7 cellular contexts compared by ENCODE assay signal in the genomic region with DNA sequence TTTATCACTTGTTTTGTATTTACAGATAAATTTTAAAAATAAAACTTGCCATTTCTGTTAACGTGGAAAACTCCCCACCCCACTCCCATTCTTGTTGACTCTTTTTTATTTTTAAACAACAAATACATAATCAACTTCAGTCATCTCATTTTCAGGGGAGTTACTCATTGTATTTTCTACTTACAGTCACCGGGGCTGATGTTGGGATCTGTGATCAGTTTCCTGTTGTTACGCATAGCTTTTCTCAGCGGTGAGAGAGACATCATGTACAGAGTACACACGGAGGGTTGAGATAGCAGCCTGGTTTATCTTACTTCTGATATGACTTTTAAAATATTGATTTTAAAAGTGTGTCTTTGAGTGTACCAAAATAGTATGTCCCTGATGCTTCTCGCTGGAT.
DNase-seq lines count a peak whose midpoint lies in the region; ATAC-seq, FAIRE-seq and TF ChIP-seq lines count a peak whose summit lies in the region.
"Not testable (repeated sequence)": the region's sequence is repeated elsewhere in the genome, so short reads cannot be mapped to it uniquely, and the experiment has no call there.

No MANE protein-coding gene starts in this region.

- in situ Hi-C loops in K562 (cut with MboI) = loop anchor here (25.0 kb wide), 1 partner anchor 512 kb away; a partner anchor contains a TSS

- 2% methylated on average over 4 of the region's 6 CpGs for WGBS in K562 (ENCODE audit: insufficient coverage, low coverage, missing lambda C conversion rate)

- peak; percentile 64 for ATAC-seq in CD8-positive, alpha-beta T cell
- ATAC-seq in activated B cell treated with CpG ODN at 0.5 μM for 24 hours (ENCODE audit: low read depth) = not testable (repeated sequence)
- ATAC-seq in K562 = peak; percentile 32

- CTCF ChIA-PET in CD8-positive, alpha-beta T cell (lab: Charles Lee); activated B cell treated with CpG ODN at 0.5 μM for 24 hours (lab: Charles Lee); K562 (lab: Yijun Ruan, JAX; ENCODE audit: low intra/inter-chr PET ratio): not testable (repeated sequence)

- H3K79me2 ChIP-seq in OCI-LY1 (ENCODE audit: insufficient read depth, low read length) = not testable (repeated sequence)
- peaks cover 49% of the 10 kb centered on the region for H3K79me2 ChIP-seq in K562 (ENCODE audit: control insufficient read depth, insufficient read depth, low read length)

- H3K9me3 Mint-ChIP-seq in CD8-positive, alpha-beta T cell; activated B cell treated with CpG ODN at 0.5 μM for 24 hours; activated T-helper 1 cell treated with anti-CD3 and anti-CD28 coated beads, Interleukin-12 subunit alpha, Interleukin-12 subunit beta, Interleukin-2, Interleukin-4 antibody, amounts not matched to agents 30 ng/mL and 10 ng/mL and 1 ng/mL, durations not matched to agents 14 hours and 24 hours and 36 hours; osteocyte (ENCODE audit: unreplicated experiment): not testable (repeated sequence)

- peak overlapping the region; percentile 65 for H3K4me3 Mint-ChIP-seq in CD8-positive, alpha-beta T cell
- H3K4me3 Mint-ChIP-seq in activated B cell treated with CpG ODN at 0.5 μM for 24 hours; osteocyte (ENCODE audit: unreplicated experiment): not testable (repeated sequence)
- H3K4me3 Mint-ChIP-seq in activated T-helper 1 cell treated with anti-CD3 and anti-CD28 coated beads, Interleukin-12 subunit alpha, Interleukin-12 subunit beta, Interleukin-2, Interleukin-4 antibody, amounts not matched to agents 30 ng/mL and 10 ng/mL and 1 ng/mL, durations not matched to agents 14 hours and 24 hours and 36 hours = peak overlapping the region; percentile 71

- H3K27me3 ChIP-seq in CD8-positive, alpha-beta T cell (ENCODE audit: insufficient read depth, low read length); OCI-LY1 (ENCODE audit: insufficient read depth, low read length); K562 (ENCODE audit: control insufficient read depth in 2 of 2, insufficient read depth in 2 of 2, low read length in 2 of 2); right atrium auricular region: not testable (repeated sequence)

- not testable (repeated sequence) for H3K9me3 ChIP-seq in CD8-positive, alpha-beta T cell (ENCODE audit: low read length); OCI-LY1 (ENCODE audit: low read length); K562 (replicated peaks; ENCODE audit: control insufficient read depth, insufficient read depth, low read depth, low read length); right atrium auricular region

- not testable (repeated sequence) for H3K9me1 ChIP-seq in K562 (ENCODE audit: control insufficient read depth, insufficient read depth, low read length)

- H3K27ac Mint-ChIP-seq in CD8-positive, alpha-beta T cell = peak overlapping the region; percentile 94
- peak overlapping the region; percentile 80 for H3K27ac Mint-ChIP-seq in activated B cell treated with CpG ODN at 0.5 μM for 24 hours
- H3K27ac Mint-ChIP-seq in activated T-helper 1 cell treated with anti-CD3 and anti-CD28 coated beads, Interleukin-12 subunit alpha, Interleukin-12 subunit beta, Interleukin-2, Interleukin-4 antibody, amounts not matched to agents 30 ng/mL and 10 ng/mL and 1 ng/mL, durations not matched to agents 14 hours and 24 hours and 36 hours = peak overlapping the region; percentile 96
- H3K27ac Mint-ChIP-seq in osteocyte (ENCODE audit: unreplicated experiment) = peak overlapping the region; percentile 91

- not testable (repeated sequence) for H2AFZ ChIP-seq in OCI-LY1 (ENCODE audit: low read length); K562 (ENCODE audit: low read depth, low read length)

- peak; percentile 65 for FAIRE-seq in K562 (lab: Jason Lieb, UNC)

- H3K27ac ChIP-seq in CD8-positive, alpha-beta T cell (ENCODE audit: low read depth, low read length) = peak overlapping the region; percentile 40
- peak overlapping the region; percentile 95 for H3K27ac ChIP-seq in OCI-LY1 (ENCODE audit: low read depth, low read length, poor library complexity, severe bottlenecking)
- H3K27ac ChIP-seq in K562 (ENCODE audit: extremely low read depth, low read depth, low read length) = peak overlapping the region; percentile 49; the same call in 1 of the 3 replicates
- H3K27ac ChIP-seq in right atrium auricular region = peak overlapping the region; percentile 11 to 12

- TF ChIP-seq CTCF in CD8-positive, alpha-beta T cell (IDR thresholded peaks at IDR 0.05); OCI-LY1 (IDR thresholded peaks at IDR 0.05; ENCODE audit: low read length); activated B cell treated with CpG ODN at 0.5 μM for 24 hours (IDR thresholded peaks at IDR 0.05); K562 (IDR thresholded peaks at IDR 0.05 in 2 of 3, conservative IDR thresholded peaks at IDR 0.05 in 1 of 3; ENCODE audit: insufficient read depth in 2 of 3, low read depth in 1 of 3, low read length in 3 of 3); right atrium auricular region (IDR thresholded peaks at IDR 0.05); osteocyte (IDR thresholded peaks at IDR 0.05): not testable (repeated sequence)

- TF ChIP-seq EP300 in K562 (IDR thresholded peaks at IDR 0.05; ENCODE audit: low read length) = not testable (repeated sequence)

- H3K9ac ChIP-seq in OCI-LY1 (ENCODE audit: low read length) = peak overlapping the region; percentile 70
- not testable (repeated sequence) for H3K9ac ChIP-seq in K562 (ENCODE audit: insufficient read depth in 1 of 2, low read depth in 2 of 2, low read length in 2 of 2)

- not testable (repeated sequence) for H3K4me1 Mint-ChIP-seq in CD8-positive, alpha-beta T cell (ENCODE audit: low read depth)
- H3K4me1 Mint-ChIP-seq in activated B cell treated with CpG ODN at 0.5 μM for 24 hours (peaks cover 10% of the 10 kb centered on the region), osteocyte (ENCODE audit: unreplicated experiment) (peaks cover 14% of the 10 kb centered on the region)
- peaks cover 20% of the 10 kb centered on the region for H3K4me1 Mint-ChIP-seq in activated T-helper 1 cell treated with anti-CD3 and anti-CD28 coated beads, Interleukin-12 subunit alpha, Interleukin-12 subunit beta, Interleukin-2, Interleukin-4 antibody, amounts not matched to agents 30 ng/mL and 10 ng/mL and 1 ng/mL, durations not matched to agents 14 hours and 24 hours and 36 hours (ENCODE audit: low read depth)

- H4K20me1 ChIP-seq in OCI-LY1 (ENCODE audit: insufficient read depth, low read length); K562 (replicated peaks; ENCODE audit: control insufficient read depth, insufficient read depth, low read length): not testable (repeated sequence)

- not testable (repeated sequence) for H3K27me3 Mint-ChIP-seq in CD8-positive, alpha-beta T cell (ENCODE audit: low read depth); activated B cell treated with CpG ODN at 0.5 μM for 24 hours; activated T-helper 1 cell treated with anti-CD3 and anti-CD28 coated beads, Interleukin-12 subunit alpha, Interleukin-12 subunit beta, Interleukin-2, Interleukin-4 antibody, amounts not matched to agents 30 ng/mL and 10 ng/mL and 1 ng/mL, durations not matched to agents 14 hours and 24 hours and 36 hours (ENCODE audit: insufficient read depth); osteocyte (ENCODE audit: unreplicated experiment)

- not testable (repeated sequence) for H3F3A ChIP-seq in OCI-LY1 (ENCODE audit: insufficient read depth, low read length)

- POLR2A ChIA-PET in CD8-positive, alpha-beta T cell (lab: Charles Lee); activated B cell treated with CpG ODN at 0.5 μM for 24 hours (lab: Charles Lee); K562 (lab: Yijun Ruan, JAX): not testable (repeated sequence)

- intact Hi-C loops in CD8-positive, alpha-beta T cell (cut with DNase I, micrococcal nuclease); activated B cell treated with CpG ODN at 0.5 μM for 24 hours (cut with micrococcal nuclease); activated T-helper 1 cell treated with anti-CD3 and anti-CD28 coated beads, Interleukin-12 subunit alpha, Interleukin-12 subunit beta, Interleukin-2, Interleukin-4 antibody, amounts not matched to agents 30 ng/mL and 10 ng/mL and 1 ng/mL, durations not matched to agents 14 hours and 24 hours and 36 hours (cut with micrococcal nuclease); K562 (cut with micrococcal nuclease): not testable (repeated sequence)

- H3K4me2 ChIP-seq in OCI-LY1 (ENCODE audit: low read length) (peak overlapping the region; percentile 63), K562 (ENCODE audit: insufficient read depth, low read length) (peak overlapping the region; percentile 37; the same call in 1 of the 2 replicates)

- H3K36me3 Mint-ChIP-seq in CD8-positive, alpha-beta T cell; activated B cell treated with CpG ODN at 0.5 μM for 24 hours (ENCODE audit: low read depth); activated T-helper 1 cell treated with anti-CD3 and anti-CD28 coated beads, Interleukin-12 subunit alpha, Interleukin-12 subunit beta, Interleukin-2, Interleukin-4 antibody, amounts not matched to agents 30 ng/mL and 10 ng/mL and 1 ng/mL, durations not matched to agents 14 hours and 24 hours and 36 hours (ENCODE audit: low read depth); osteocyte (ENCODE audit: unreplicated experiment): not testable (repeated sequence)

- DNase-seq in CD8-positive, alpha-beta T cell; activated B cell treated with CpG ODN at 0.5 μM for 24 hours; activated T-helper 1 cell treated with anti-CD3 and anti-CD28 coated beads, Interleukin-12 subunit alpha, Interleukin-12 subunit beta, Interleukin-2, Interleukin-4 antibody, amounts not matched to agents 30 ng/mL and 10 ng/mL and 1 ng/mL, durations not matched to agents 14 hours and 24 hours and 36 hours (ENCODE audit: low spot score); K562 (ENCODE audit: extremely low read depth in 1 of 4, low spot score in 3 of 4); right atrium auricular region (ENCODE audit: low spot score); osteocyte (ENCODE audit: extremely low spot score, unreplicated experiment): not testable (repeated sequence)

- not testable (repeated sequence) for TF ChIP-seq POLR2A in K562 (conservative IDR thresholded peaks at IDR 0.05)

- not testable (repeated sequence) for H3K4me3 ChIP-seq in CD8-positive, alpha-beta T cell (ENCODE audit: low read depth, low read length); K562; right atrium auricular region
- peak overlapping the region; percentile 33 for H3K4me3 ChIP-seq in OCI-LY1 (ENCODE audit: low read depth, low read length, poor library complexity, severe bottlenecking)

- BruUV-seq in K562 (replicated peaks; lab: Mats Ljungman, UMichigan) = not testable (repeated sequence)

- not testable (repeated sequence) for H3K36me3 ChIP-seq in CD8-positive, alpha-beta T cell (ENCODE audit: insufficient read depth, low read length); OCI-LY1 (ENCODE audit: insufficient read depth, low read length); K562 (ENCODE audit: control insufficient read depth, insufficient read depth, low read length); right atrium auricular region

- H3K4me1 ChIP-seq in CD8-positive, alpha-beta T cell (ENCODE audit: insufficient read depth, low read length); K562 (replicated peaks in 1 of 2; ENCODE audit: control insufficient read depth in 2 of 2, insufficient read depth in 2 of 2, low read length in 2 of 2); right atrium auricular region: not testable (repeated sequence)
- H3K4me1 ChIP-seq in OCI-LY1 (ENCODE audit: insufficient read depth, low read length, severe bottlenecking) = peaks cover 67% of the 10 kb centered on the region

- not testable (repeated sequence) for TF ChIP-seq RAD21 in K562 (CRISPR knock-in tag; conservative IDR thresholded peaks at IDR 0.05 in 1 of 2, IDR thresholded peaks at IDR 0.05 in 1 of 2)

- not testable (repeated sequence) for H3K9me2 ChIP-seq in OCI-LY1 (ENCODE audit: low read depth, low read length)

Comparison
In these comparisons a context has a peak if more than half of its experiments do, and no peak if none do; other contexts are left out.
1. H3K27ac ChIP-seq: peak in every context shown above with its lines; median percentile 95 in OCI-LY1; 49 in K562; 40 in CD8-positive, alpha-beta T cell; 12 in right atrium auricular region.